29 cellular contexts compared by ENCODE assay signal in the genomic region with DNA sequence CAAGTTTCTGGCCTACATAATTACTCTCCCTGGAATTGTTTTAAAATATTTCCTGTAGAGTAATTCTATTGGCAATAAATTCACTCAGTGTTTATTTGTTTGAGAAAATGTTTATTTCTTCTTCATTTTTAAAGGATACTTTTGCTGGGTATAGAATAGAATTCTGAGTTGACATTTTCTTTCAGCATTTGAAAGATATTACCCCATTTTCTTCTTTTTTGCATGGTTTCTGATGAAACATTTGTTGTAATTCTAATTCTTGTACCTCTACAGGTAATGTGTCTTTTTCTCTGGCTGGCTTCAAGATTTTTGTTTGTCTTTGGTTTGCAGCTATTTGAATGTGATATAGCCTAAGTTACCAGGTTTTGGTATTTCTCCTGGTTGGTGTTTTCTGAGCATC.
"Had no signal": no experiment of that assay in that cellular context is flagged by ENCODE, and none has a peak within 500 bp of the region (broad histone marks: within the 10 kb centered on the region; RNA-seq: fewer than 3 reads in every experiment).

No MANE protein-coding gene starts in this region.

- DNase-seq: stimulated activated CD4-positive, alpha-beta T cell treated with anti-CD3 and anti-CD28 coated beads, Interleukin-2, amount 100 ng/mL, for 48 hours; stimulated activated CD4-positive, alpha-beta T cell treated with anti-CD3 and anti-CD28 coated beads, Interleukin-4, amount 100 ng/mL, for 1 hour; stimulated activated CD4-positive, alpha-beta T cell treated with anti-CD3 and anti-CD28 coated beads, Interleukin-4, amount 100 ng/mL, for 24 hours; stimulated activated CD4-positive, alpha-beta T cell treated with anti-CD3 and anti-CD28 coated beads, Interleukin-4, amount 100 ng/mL, for 4 hours; stimulated activated CD8-positive, alpha-beta memory T cell treated with anti-CD3 and anti-CD28 coated beads, Interleukin-4, amount 100 ng/mL, for 48 hours; stimulated activated naive B cell treated with anti-CD40 and anti-IgM and Interleukin-4, amounts not matched to agents 10 μg/mL and 1 μg/mL and 100 μg/mL, for 72 hours; stimulated activated naive CD4-positive, alpha-beta T cell; stimulated activated naive CD4-positive, alpha-beta T cell treated with Interleukin-2 at 50 U/mL for 16 hours; stimulated activated naive CD8-positive, alpha-beta T cell treated with anti-CD3 and anti-CD28 coated beads, Interleukin-15, amount 100 ng/mL, for 72 hours; stimulated activated naive CD8-positive, alpha-beta T cell treated with anti-CD3 and anti-CD28 coated beads, Interleukin-15, Interleukin-2, amounts not matched to agents 100 U/mL and 50 U/mL, for 24 hours; stomach; substantia nigra; testis; thyroid gland; tibial artery; transverse colon; trophoblast cell; upper lobe of left lung; upper lobe of right lung; uterus had no signal

- H3K36me3 ChIP-seq: stomach, suprapubic skin, thoracic aorta, thyroid gland, tibial artery, tibial nerve, transverse colon, upper lobe of left lung, upper lobe of right lung, uterus, vagina had no signal

- H3K4me3 ChIP-seq: stomach, suprapubic skin, testis, thoracic aorta, thyroid gland, tibial artery, tibial nerve, transverse colon, upper lobe of left lung, upper lobe of right lung, uterus, vagina had no signal

- H3K27ac ChIP-seq: stomach, suprapubic skin, testis, thoracic aorta, thyroid gland, tibial artery, tibial nerve, transverse colon, upper lobe of left lung, upper lobe of right lung, uterus, vagina had no signal

- ATAC-seq: stimulated activated effector memory CD8-positive, alpha-beta T cell treated with anti-CD3 and anti-CD28 coated beads, Interleukin-12 subunit alpha, Interleukin-12 subunit beta, amount 100 ng/mL, for 72 hours; stimulated activated memory B cell treated with anti-CD40 and anti-IgM and Interleukin-4, amounts not matched to agents 10 μg/mL and 1 μg/mL and 100 μg/mL, for 72 hours; stimulated activated naive B cell treated with anti-CD40 and anti-IgM and Interleukin-4, amounts not matched to agents 10 μg/mL and 1 μg/mL and 100 μg/mL, for 72 hours; stimulated activated naive CD8-positive, alpha-beta T cell treated with anti-CD3 and anti-CD28 coated beads, Interleukin-15, amount 100 ng/mL, for 72 hours; stimulated activated naive CD8-positive, alpha-beta T cell treated with anti-CD3 and anti-CD28 coated beads, Interleukin-15, Interleukin-2, amounts not matched to agents 100 U/mL and 50 U/mL, for 24 hours; upper lobe of right lung had no signal

- H3K4me3 Mint-ChIP-seq: stimulated activated effector memory CD8-positive, alpha-beta T cell treated with anti-CD3 and anti-CD28 coated beads, Interleukin-12 subunit alpha, Interleukin-12 subunit beta, amount 100 ng/mL, for 72 hours; stimulated activated memory B cell treated with anti-CD40 and anti-IgM and Interleukin-4, amounts not matched to agents 10 μg/mL and 1 μg/mL and 100 μg/mL, for 72 hours; stimulated activated naive B cell treated with anti-CD40 and anti-IgM and Interleukin-4, amounts not matched to agents 10 μg/mL and 1 μg/mL and 100 μg/mL, for 72 hours; stimulated activated naive CD8-positive, alpha-beta T cell treated with anti-CD3 and anti-CD28 coated beads, Interleukin-15, amount 100 ng/mL, for 72 hours; stimulated activated naive CD8-positive, alpha-beta T cell treated with anti-CD3 and anti-CD28 coated beads, Interleukin-15, Interleukin-2, amounts not matched to agents 100 ng/mL and 50 ng/mL, for 24 hours; type B pancreatic cell had no signal

- H3K4me1 Mint-ChIP-seq: stimulated activated effector memory CD8-positive, alpha-beta T cell treated with anti-CD3 and anti-CD28 coated beads, Interleukin-12 subunit alpha, Interleukin-12 subunit beta, amount 100 ng/mL, for 72 hours; stimulated activated memory B cell treated with anti-CD40 and anti-IgM and Interleukin-4, amounts not matched to agents 10 μg/mL and 1 μg/mL and 100 μg/mL, for 72 hours; stimulated activated naive B cell treated with anti-CD40 and anti-IgM and Interleukin-4, amounts not matched to agents 10 μg/mL and 1 μg/mL and 100 μg/mL, for 72 hours; stimulated activated naive CD8-positive, alpha-beta T cell treated with anti-CD3 and anti-CD28 coated beads, Interleukin-15, amount 100 ng/mL, for 72 hours had no signal

- H3K9me3 ChIP-seq: testis, thyroid gland, vagina had no signal

- H3K27ac Mint-ChIP-seq: stimulated activated effector memory CD8-positive, alpha-beta T cell treated with anti-CD3 and anti-CD28 coated beads, Interleukin-12 subunit alpha, Interleukin-12 subunit beta, amount 100 ng/mL, for 72 hours; stimulated activated memory B cell treated with anti-CD40 and anti-IgM and Interleukin-4, amounts not matched to agents 10 μg/mL and 1 μg/mL and 100 μg/mL, for 72 hours; stimulated activated naive B cell treated with anti-CD40 and anti-IgM and Interleukin-4, amounts not matched to agents 10 μg/mL and 1 μg/mL and 100 μg/mL, for 72 hours; stimulated activated naive CD8-positive, alpha-beta T cell treated with anti-CD3 and anti-CD28 coated beads, Interleukin-15, amount 100 ng/mL, for 72 hours; stimulated activated naive CD8-positive, alpha-beta T cell treated with anti-CD3 and anti-CD28 coated beads, Interleukin-15, Interleukin-2, amounts not matched to agents 100 ng/mL and 50 ng/mL, for 24 hours; type B pancreatic cell had no signal

- H3K27me3 Mint-ChIP-seq: stimulated activated memory B cell treated with anti-CD40 and anti-IgM and Interleukin-4, amounts not matched to agents 10 μg/mL and 1 μg/mL and 100 μg/mL, for 72 hours; stimulated activated naive B cell treated with anti-CD40 and anti-IgM and Interleukin-4, amounts not matched to agents 10 μg/mL and 1 μg/mL and 100 μg/mL, for 72 hours; stimulated activated naive CD8-positive, alpha-beta T cell treated with anti-CD3 and anti-CD28 coated beads, Interleukin-15, amount 100 ng/mL, for 72 hours; stimulated activated naive CD8-positive, alpha-beta T cell treated with anti-CD3 and anti-CD28 coated beads, Interleukin-15, Interleukin-2, amounts not matched to agents 100 ng/mL and 50 ng/mL, for 24 hours; type B pancreatic cell had no signal

- H3K27me3 ChIP-seq: stomach, suprapubic skin, testis, thyroid gland, tibial artery, tibial nerve, transverse colon, upper lobe of left lung, upper lobe of right lung, uterus, vagina had no signal

- H3K36me3 Mint-ChIP-seq: stimulated activated effector memory CD8-positive, alpha-beta T cell treated with anti-CD3 and anti-CD28 coated beads, Interleukin-12 subunit alpha, Interleukin-12 subunit beta, amount 100 ng/mL, for 72 hours had no signal

- FAIRE-seq: urothelium cell line had no signal

- H3K4me1 ChIP-seq: stomach, suprapubic skin, testis, thyroid gland, tibial artery, tibial nerve, transverse colon, upper lobe of left lung, upper lobe of right lung, uterus, vagina had no signal
